ENCODE assay signal across 20 cellular contexts in genomic region chr3:134606033-134607025, GRCh38.
DNase-seq lines count a peak whose midpoint lies in the region; TF ChIP-seq lines count a peak whose summit lies in the region.
"Had no signal": no experiment of that assay in that cellular context is flagged by ENCODE, and none has a peak within 500 bp of the region (broad histone marks: within the 10 kb centered on the region; RNA-seq: fewer than 3 reads in every experiment).

No MANE protein-coding gene starts in this region.

- TF ChIP-seq CTCF in HL-60 (IDR thresholded peaks at IDR 0.05; ENCODE audit: insufficient read depth, low read length) = no peak

- H3K9ac ChIP-seq in BLaER1 = no peak overlapping the region

- no peaks in the 10 kb centered on the region for H3K27me3 ChIP-seq in BLaER1
- no peaks in the 10 kb centered on the region for H3K27me3 ChIP-seq in HL-60 (ENCODE audit: insufficient read depth, poor library complexity, severe bottlenecking)
- H3K27me3 ChIP-seq: esophagus muscularis mucosa, ovary had no signal

- DNase-seq in HL-60 (ENCODE audit: low read depth in 1 of 2, low spot score in 1 of 2) (peak; percentile 86 to 89), SKM-1 treated with dmso at 0.1 percent for 144 hours (lab: John Stamatoyannopoulos, UW; ENCODE audit: unreplicated experiment) (peak; percentile 93), islet precursor cell (peak; percentile 43), NK-92 (lab: John Stamatoyannopoulos, UW; ENCODE audit: unreplicated experiment) (no peak), NCI-H2227 treated with DMSO at 0.1 percent for 48 hours (lab: John Stamatoyannopoulos, UW) (no peak), medulla oblongata (ENCODE audit: extremely low spot score) (no peak)
- DNase-seq in activated naive CD4-positive, alpha-beta T cell treated with Interleukin-2 at 50 U/mL for 16 hours = no peak
- DNase-seq: activated CD4-positive, alpha-beta T cell treated with anti-CD3 and anti-CD28 coated beads for 48 hours; activated CD8-positive, alpha-beta memory T cell treated with anti-CD3 and anti-CD28 coated beads, Interleukin-2, amount 50 U/mL, for 48 hours; activated gamma-delta T cell; glutamatergic neuron; left ventricle myocardium superior; NCI-H1417 treated with DMSO at 0.1 percent for 48 hours; ovary; PC-9; stimulated activated CD4-positive, alpha-beta T cell treated with anti-CD3 and anti-CD28 coated beads, Interleukin-2, amount 100 ng/mL, for 48 hours; T1000 had no signal

- no peaks in the 10 kb centered on the region for H3K9me3 ChIP-seq in BLaER1
- H3K9me3 ChIP-seq: esophagus muscularis mucosa, ovary had no signal

- H3K4me2 ChIP-seq in BLaER1 = peak overlapping the region; percentile 62
- H3K4me2 ChIP-seq: PC-9 had no signal

- no peaks in the 10 kb centered on the region for H3K36me3 ChIP-seq in BLaER1
- H3K36me3 ChIP-seq: cardiac muscle cell, ovary had no signal

- peaks cover 56% of the 10 kb centered on the region for H3K4me1 ChIP-seq in BLaER1

- no peak overlapping the region for H3K4me3 ChIP-seq in BLaER1
- 0 out of 2 replicates have a peak overlapping the region, but pooled peaks have one; percentile 1 for H3K4me3 ChIP-seq in HL-60 (replicated peaks; ENCODE audit: insufficient read depth, low read length)
- H3K4me3 ChIP-seq: cardiac muscle cell, esophagus muscularis mucosa, ovary, PC-9 had no signal

- peak overlapping the region; percentile 32; the same call in 1 of the 2 replicates for H3K27ac ChIP-seq in BLaER1
- H3K27ac ChIP-seq in HL-60 (replicated peaks) = peak overlapping the region; percentile 89
- H3K27ac ChIP-seq: cardiac muscle cell, esophagus muscularis mucosa, ovary, PC-9 had no signal

- H4K20me1 ChIP-seq in BLaER1 = peaks cover 6% of the 10 kb centered on the region; the same call in 1 of the 2 replicates

Comparison
In these comparisons a context has a peak if more than half of its experiments do, and no peak if none do; other contexts are left out.
1. DNase-seq: peak in HL-60 (2 of 2), SKM-1 treated with dmso at 0.1 percent for 144 hours (single experiment) and islet precursor cell (single experiment); none in NK-92 (single experiment), NCI-H2227 treated with DMSO at 0.1 percent for 48 hours (single experiment), medulla oblongata (single experiment) and activated naive CD4-positive, alpha-beta T cell treated with Interleukin-2 at 50 U/mL for 16 hours (single experiment).